Comparison of ENCODE assay signal across 8 cellular contexts in genomic region chr1:113976609-113977278, GRCh38. TPM values are rescaled to one million over a fixed set of nuclear protein-coding genes. Genes with fewer than 3 reads are reported as not detected.
A peak's percentile ranks its signal among the peaks of the same experiment; 100 is the strongest.
DNase-seq lines count a peak whose midpoint lies in the region; ATAC-seq, FAIRE-seq and TF ChIP-seq lines count a peak whose summit lies in the region.

No MANE protein-coding gene starts in this region.

- H3K4me1 Mint-ChIP-seq in natural killer cell treated with Interleukin-12 subunit alpha and Interleukin-12 subunit beta and Interleukin-15 and Interleukin-18, amount 100 ng/mL, for 72 hours (ENCODE audit: low read depth in 2 of 2): peaks cover 43 to 49% of the 10 kb centered on the region in 2 donors

- DNase-seq in GM10266 (ENCODE audit: extremely low spot score) (no peak), NCI-H226 (peak; percentile 19), ecto neural progenitor cell (ENCODE audit: low spot score) (peak; percentile 66), RCC 7860 (ENCODE audit: low spot score) (no peak)
- no peak for DNase-seq in natural killer cell treated with Interleukin-12 subunit alpha and Interleukin-12 subunit beta and Interleukin-15 and Interleukin-18, amount 100 ng/mL, for 72 hours (ENCODE audit: low spot score)
- no peak for DNase-seq in stimulated activated CD4-positive, alpha-beta T cell treated with anti-CD3 and anti-CD28 coated beads, Interleukin-2, amount 100 ng/mL, for 24 hours

- no peaks in the 10 kb centered on the region for H3K27me3 Mint-ChIP-seq in natural killer cell treated with Interleukin-12 subunit alpha and Interleukin-12 subunit beta and Interleukin-15 and Interleukin-18, amount 100 ng/mL, for 72 hours

- H3K27ac Mint-ChIP-seq in natural killer cell treated with Interleukin-12 subunit alpha and Interleukin-12 subunit beta and Interleukin-15 and Interleukin-18, amount 100 ng/mL, for 72 hours: peak overlapping the region; percentile 50 to 65

- peak overlapping the region; percentile 19 for H3K4me3 Mint-ChIP-seq in natural killer cell treated with Interleukin-12 subunit alpha and Interleukin-12 subunit beta and Interleukin-15 and Interleukin-18, amount 100 ng/mL, for 72 hours

- FAIRE-seq in RCC 7860 (lab: Jason Lieb, UNC): no peak

- no peak for ATAC-seq in natural killer cell treated with Interleukin-12 subunit alpha and Interleukin-12 subunit beta and Interleukin-15 and Interleukin-18, amount 100 ng/mL, for 72 hours
- ATAC-seq in HG03159 (IDR thresholded peaks at IDR 0.05; ENCODE audit: unreplicated experiment): no peak
- no peak for ATAC-seq in GM21367 (IDR thresholded peaks at IDR 0.05; ENCODE audit: unreplicated experiment)

- no peaks in the 10 kb centered on the region for H3K9me3 Mint-ChIP-seq in natural killer cell treated with Interleukin-12 subunit alpha and Interleukin-12 subunit beta and Interleukin-15 and Interleukin-18, amount 100 ng/mL, for 72 hours

- H3K36me3 Mint-ChIP-seq in natural killer cell treated with Interleukin-12 subunit alpha and Interleukin-12 subunit beta and Interleukin-15 and Interleukin-18, amount 100 ng/mL, for 72 hours: peaks cover 16% of the 10 kb centered on the region

- TF ChIP-seq CTCF in GM10266 (IDR thresholded peaks at IDR 0.05; ENCODE audit: control insufficient read depth, insufficient read depth, low read depth, missing control alignments): peak; percentile 17

RNA-seq across cellular contexts. Expression of gene OLFML3, which starts 2.5 kb away (rescaled TPM):
- total RNA-seq in natural killer cell treated with Interleukin-12 subunit alpha and Interleukin-12 subunit beta and Interleukin-15 and Interleukin-18, amount 100 ng/mL, for 72 hours: 1 to 10 TPM in 1 of 2 donors, under 1 TPM in 1; 0.59 to 1.2 TPM

RNA-seq across cellular contexts. Expression of gene HIPK1, which starts 47.6 kb away (rescaled TPM):
- 100 to 1,000 TPM in 1 of 2 donors, 10 to 100 TPM in 1; 80.6 to 110 TPM for total RNA-seq in natural killer cell treated with Interleukin-12 subunit alpha and Interleukin-12 subunit beta and Interleukin-15 and Interleukin-18, amount 100 ng/mL, for 72 hours

Comparison
In these comparisons a context has a peak if more than half of its experiments do, and no peak if none do; other contexts are left out.
1. DNase-seq: peak in NCI-H226 (single experiment) and ecto neural progenitor cell (single experiment); none in GM10266 (single experiment), natural killer cell treated with Interleukin-12 subunit alpha and Interleukin-12 subunit beta and Interleukin-15 and Interleukin-18, amount 100 ng/mL, for 72 hours (single experiment), RCC 7860 (single experiment) and stimulated activated CD4-positive, alpha-beta T cell treated with anti-CD3 and anti-CD28 coated beads, Interleukin-2, amount 100 ng/mL, for 24 hours (0 of 2).